Comparison of ENCODE assay signal across 6 cellular contexts in the genomic region with DNA sequence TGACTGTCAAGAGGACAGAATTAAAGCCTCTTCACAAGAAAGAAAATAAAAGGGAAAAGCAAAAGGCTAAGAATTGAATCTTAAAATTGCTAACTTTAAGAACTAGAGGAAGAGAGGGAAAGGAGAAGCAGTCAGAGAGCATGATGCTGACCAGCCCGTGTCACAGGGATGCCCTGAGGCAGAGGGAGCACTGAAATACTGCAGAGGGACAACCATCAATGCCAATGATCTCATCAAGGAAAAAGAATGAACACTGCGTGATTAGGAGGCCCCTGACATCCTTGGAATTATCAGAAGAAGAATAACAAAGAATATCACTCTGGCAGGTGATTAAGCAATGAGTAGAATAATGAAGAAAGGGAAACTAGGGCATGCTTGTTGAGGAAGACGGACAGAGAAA.
"Had no signal": no experiment of that assay in that cellular context is flagged by ENCODE, and none has a peak within 500 bp of the region (broad histone marks: within the 10 kb centered on the region; RNA-seq: fewer than 3 reads in every experiment).

No MANE protein-coding gene starts in this region.

- H3K4me3 Mint-ChIP-seq: GM23338, H9 had no signal

- H3K9me3 Mint-ChIP-seq: GM23338, H9 had no signal

- ATAC-seq: GM23338, K562 had no signal

- DNase-seq: H9, HCEC 1CT, IMR-90, KG1 had no signal

- H3K4me3 ChIP-seq: GM23338, K562 had no signal

- H3K27ac Mint-ChIP-seq: GM23338, H9 had no signal
